In genomic region chr16:71358464-71359031, GRCh38 we compare ENCODE assay signal across 8 cellular contexts. TPM values are rescaled to one million over a fixed set of nuclear protein-coding genes. Genes with fewer than 3 reads are reported as not detected.
DNase-seq lines count a peak whose midpoint lies in the region; ATAC-seq and TF ChIP-seq lines count a peak whose summit lies in the region.

A gene with protein sequence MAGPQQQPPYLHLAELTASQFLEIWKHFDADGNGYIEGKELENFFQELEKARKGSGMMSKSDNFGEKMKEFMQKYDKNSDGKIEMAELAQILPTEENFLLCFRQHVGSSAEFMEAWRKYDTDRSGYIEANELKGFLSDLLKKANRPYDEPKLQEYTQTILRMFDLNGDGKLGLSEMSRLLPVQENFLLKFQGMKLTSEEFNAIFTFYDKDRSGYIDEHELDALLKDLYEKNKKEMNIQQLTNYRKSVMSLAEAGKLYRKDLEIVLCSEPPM (plus strand): TSS chr16:71358723. CDS start chr16:71358793, 70 bp downstream.

- TF ChIP-seq EP300 in tibial nerve (IDR thresholded peaks at IDR 0.05) = no peak

- POLR2A ChIA-PET in CD4-positive, alpha-beta T cell (lab: Charles Lee) = no interaction called here

- H3K27me3 ChIP-seq in CD4-positive, alpha-beta T cell (ENCODE audit: control insufficient read depth, insufficient read depth, low read length) = peaks cover 14% of the 10 kb centered on the region
- H3K27me3 ChIP-seq in parathyroid adenoma (ENCODE audit: control insufficient read depth, insufficient read depth, low read length) = no peaks in the 10 kb centered on the region
- peaks cover 0 to 32% of the 10 kb centered on the region in 2 donors for H3K27me3 ChIP-seq in tibial nerve

- no peak for TF ChIP-seq POLR2A in tibial nerve (IDR thresholded peaks at IDR 0.05)

- no peaks in the 10 kb centered on the region for H3K36me3 Mint-ChIP-seq in CD4-positive, alpha-beta T cell (ENCODE audit: low read depth)
- H3K36me3 Mint-ChIP-seq in activated naive CD4-positive, alpha-beta T cell treated with anti-CD3 and anti-CD28 coated beads for 36 hours (ENCODE audit: low read depth) = no peaks in the 10 kb centered on the region

- no peaks in the 10 kb centered on the region for H3K36me3 ChIP-seq in parathyroid adenoma (ENCODE audit: control insufficient read depth, insufficient read depth, low read length)
- no peaks in the 10 kb centered on the region for H3K36me3 ChIP-seq in tibial nerve

- no peak within 1 kb of the TSS for H3K4me3 Mint-ChIP-seq in CD4-positive, alpha-beta T cell
- H3K4me3 Mint-ChIP-seq in activated naive CD4-positive, alpha-beta T cell treated with anti-CD3 and anti-CD28 coated beads for 36 hours = no peak within 1 kb of the TSS

- H2AFZ ChIP-seq in parathyroid adenoma = peak within 1 kb of the TSS; percentile 36

- no peak within 1 kb of the TSS for H3K27ac ChIP-seq in CD4-positive, alpha-beta T cell (ENCODE audit: low read depth, low read length)
- H3K27ac ChIP-seq in parathyroid adenoma (no peak within 1 kb of the TSS), tibial nerve (no peak within 1 kb of the TSS)

- TF ChIP-seq CTCF in CD4-positive, alpha-beta T cell (IDR thresholded peaks at IDR 0.05) = peak; percentile 90
- TF ChIP-seq CTCF in parathyroid adenoma (IDR thresholded peaks at IDR 0.05) (peak; percentile 94), tibial nerve (IDR thresholded peaks at IDR 0.05) (peak; percentile 92 to 99 (median 92))

- peak within 1 kb of the TSS; percentile 53 for H3K4me2 ChIP-seq in parathyroid adenoma (ENCODE audit: low read length)

- CTCF ChIA-PET in CD4-positive, alpha-beta T cell (lab: Charles Lee) = interaction anchor here (0.7 to 1.1 kb wide), 2 partner anchors 10 to 15 kb away, joined by 3 read pairs; no protein-coding TSS in a partner anchor
- CTCF ChIA-PET in activated naive CD4-positive, alpha-beta T cell treated with anti-CD3 and anti-CD28 coated beads for 36 hours (lab: Charles Lee) = interaction anchor here (0.6 to 1.5 kb wide), 4 partner anchors 14 to 174 kb away, joined by 3 to 6 read pairs (median 3); no protein-coding TSS in a partner anchor

- no peaks in the 10 kb centered on the region for H3K9me3 ChIP-seq in CD4-positive, alpha-beta T cell (ENCODE audit: control insufficient read depth, low read length)
- H3K9me3 ChIP-seq in parathyroid adenoma (ENCODE audit: control insufficient read depth, low read length) (no peaks in the 10 kb centered on the region), tibial nerve (no peaks in the 10 kb centered on the region)

- no peak within 1 kb of the TSS for H3K9ac ChIP-seq in parathyroid adenoma

- H3K4me3 ChIP-seq in parathyroid adenoma (ENCODE audit: low read depth, low read length) (no peak within 1 kb of the TSS), tibial nerve (peak within 1 kb of the TSS in 3 of 4 donors; percentile 6 to 42 (median 29))

- no peaks in the 10 kb centered on the region for H3K4me1 Mint-ChIP-seq in CD4-positive, alpha-beta T cell (ENCODE audit: low read depth)
- peaks cover 3% of the 10 kb centered on the region for H3K4me1 Mint-ChIP-seq in activated naive CD4-positive, alpha-beta T cell treated with anti-CD3 and anti-CD28 coated beads for 36 hours (ENCODE audit: low read depth)

- ATAC-seq in CD4-positive, alpha-beta T cell (ENCODE audit: poor library complexity) = peak; percentile 84
- ATAC-seq in GM19351 (IDR thresholded peaks at IDR 0.05; ENCODE audit: unreplicated experiment) = peak; percentile 94
- ATAC-seq in HG03558 (IDR thresholded peaks at IDR 0.05; ENCODE audit: extremely low read depth, unreplicated experiment) = peak; percentile 62

- H3K9me3 Mint-ChIP-seq in CD4-positive, alpha-beta T cell = no peaks in the 10 kb centered on the region
- no peaks in the 10 kb centered on the region for H3K9me3 Mint-ChIP-seq in activated naive CD4-positive, alpha-beta T cell treated with anti-CD3 and anti-CD28 coated beads for 36 hours

- no peaks in the 10 kb centered on the region for H3K79me2 ChIP-seq in parathyroid adenoma

- peaks cover 39% of the 10 kb centered on the region for H3K27me3 Mint-ChIP-seq in CD4-positive, alpha-beta T cell
- H3K27me3 Mint-ChIP-seq in activated naive CD4-positive, alpha-beta T cell treated with anti-CD3 and anti-CD28 coated beads for 36 hours (ENCODE audit: low read depth) = peaks cover 23% of the 10 kb centered on the region

- peaks cover 2% of the 10 kb centered on the region for H3K4me1 ChIP-seq in parathyroid adenoma
- peaks cover 0 to 14% (median 3%) of the 10 kb centered on the region in 4 donors for H3K4me1 ChIP-seq in tibial nerve

- intact Hi-C loops in CD4-positive, alpha-beta T cell (cut with DNase I, micrococcal nuclease) = no loop called here
- intact Hi-C loops in activated naive CD4-positive, alpha-beta T cell treated with anti-CD3 and anti-CD28 coated beads for 36 hours (cut with micrococcal nuclease) = loop anchor here (2.0 to 5.0 kb wide), 3 partner anchors 54 to 151 kb away; partner anchors contain the start of gene CMTR2

- WGBS in tibial nerve, 2 donors = 3 to 6% methylated on average over 33 to 46 of the region's 55 CpGs

- H3K27ac Mint-ChIP-seq in CD4-positive, alpha-beta T cell = no peak within 1 kb of the TSS
- H3K27ac Mint-ChIP-seq in activated naive CD4-positive, alpha-beta T cell treated with anti-CD3 and anti-CD28 coated beads for 36 hours = no peak within 1 kb of the TSS

- DNase-seq in CD4-positive, alpha-beta T cell = peak; percentile 30 to 71 (median 54)
- peak; percentile 79 for DNase-seq in RPMI8226
- peak; percentile 62 for DNase-seq in activated naive CD4-positive, alpha-beta T cell treated with anti-CD3 and anti-CD28 coated beads for 36 hours
- peak; percentile 62 for DNase-seq in glomerular visceral epithelial cell (ENCODE audit: extremely low spot score)
- peak; percentile 55 to 73 for DNase-seq in tibial nerve (ENCODE audit: low spot score in 2 of 2)

RNA-seq across cellular contexts. Expression of the gene that starts here (rescaled TPM):
- not detected for total RNA-seq in CD4-positive, alpha-beta T cell
- not detected for total RNA-seq in activated naive CD4-positive, alpha-beta T cell treated with anti-CD3 and anti-CD28 coated beads for 36 hours
- total RNA-seq in tibial nerve = 10 to 100 TPM in 2 of 4 donors, 1 to 10 TPM in 2; 3.5 to 24.7 (median 11.3) TPM

Comparison
In these comparisons a context has a peak if more than half of its experiments do, and no peak if none do; other contexts are left out.
1. RNA of the gene that starts here (total RNA-seq): 3.5 to 24.7 TPM in tibial nerve; not detected in activated naive CD4-positive, alpha-beta T cell treated with anti-CD3 and anti-CD28 coated beads for 36 hours and not detected in CD4-positive, alpha-beta T cell; every median in the first group is over 4 times any median in the second.
2. Peak in DNase-seq and ATAC-seq in CD4-positive, alpha-beta T cell; RNA of the gene not detected or under 1 TPM.
3. Peak in DNase-seq in activated naive CD4-positive, alpha-beta T cell treated with anti-CD3 and anti-CD28 coated beads for 36 hours; RNA of the gene not detected or under 1 TPM.
4. Peak in every context shown above with its lines, with median percentiles within 50 percentile points of each other: ATAC-seq, DNase-seq and CTCF ChIP-seq.